ENCODE assay signal across 8 cellular contexts in genomic region chr19:48900477-48901452, GRCh38. TPM values are rescaled to one million over a fixed set of nuclear protein-coding genes. Genes with fewer than 3 reads are reported as not detected.
A peak's percentile ranks its signal among the peaks of the same experiment; 100 is the strongest.
DNase-seq lines count a peak whose midpoint lies in the region; ATAC-seq and TF ChIP-seq lines count a peak whose summit lies in the region.

No MANE protein-coding gene starts in this region.

- H3K27me3 Mint-ChIP-seq in memory B cell = peaks cover 4% of the 10 kb centered on the region

- in situ Hi-C loops in SK-MEL-5 (cut with HindIII; ENCODE audit: low pct_unique_long_range_greater_than_20kb, low sequenced_read_pairs) = no loop called here
- in situ Hi-C loops in transverse colon (cut with MboI; ENCODE audit: low pct_ligation_motif_present in 1 of 4, low pct_unique_long_range_greater_than_20kb in 1 of 4, low sequenced_read_pairs in 3 of 4) = no loop called here

- ATAC-seq in GM19328 (IDR thresholded peaks at IDR 0.05; ENCODE audit: unreplicated experiment) (peak; percentile 10), memory B cell (ENCODE audit: low read depth) (no peak), HG03095 (IDR thresholded peaks at IDR 0.05; ENCODE audit: unreplicated experiment) (no peak), GM19324 (IDR thresholded peaks at IDR 0.05; ENCODE audit: low FRiP score, unreplicated experiment) (no peak)

- TF ChIP-seq EP300 in transverse colon (IDR thresholded peaks at IDR 0.05; ENCODE audit: low read depth) = no peak

- peaks cover 0 to 5% (median 0%) of the 10 kb centered on the region in 4 donors for H3K36me3 ChIP-seq in transverse colon

- peak overlapping the region; percentile 87 to 98 (median 93) for H3K27ac ChIP-seq in transverse colon

- 10% methylated on average over 25 of the region's 25 CpGs; no CpG with 5 or more reads in 1 of the 2 donors for WGBS in transverse colon (ENCODE audit: low coverage in 1 of 2), 2 donors

- H3K9me3 ChIP-seq in transverse colon = no peaks in the 10 kb centered on the region

- intact Hi-C loops in transverse colon (cut with DNase I; ENCODE audit: low total_unique reads) = loop anchor here (10.0 kb wide), 1 partner anchor 64 kb away; the partner anchor contains the start of gene FTL

- no peak for TF ChIP-seq CTCF in transverse colon (IDR thresholded peaks at IDR 0.05)

- peak overlapping the region; percentile 64 to 99 (median 84) for H3K4me3 ChIP-seq in transverse colon

- peaks cover 14 to 34% (median 21%) of the 10 kb centered on the region in 4 donors for H3K4me1 ChIP-seq in transverse colon

- H3K4me1 Mint-ChIP-seq in memory B cell = peaks cover 21% of the 10 kb centered on the region

- H3K36me3 Mint-ChIP-seq in memory B cell = peaks cover 16% of the 10 kb centered on the region

- DNase-seq in AG08395 (ENCODE audit: low spot score) = peak; percentile 67
- DNase-seq in SK-MEL-5 (ENCODE audit: low read depth, low spot score) = peak; percentile 54
- peak; percentile 42 for DNase-seq in dermis blood vessel endothelial cell
- no peak for DNase-seq in memory B cell (ENCODE audit: low spot score in 2 of 2)
- no peak for DNase-seq in transverse colon

- no peak for TF ChIP-seq POLR2A in transverse colon (IDR thresholded peaks at IDR 0.05)

- peak overlapping the region; percentile 96 for H3K4me3 Mint-ChIP-seq in memory B cell

- no peaks in the 10 kb centered on the region for H3K9me3 Mint-ChIP-seq in memory B cell

- H3K27ac Mint-ChIP-seq in memory B cell = peak overlapping the region; percentile 92

- H3K27me3 ChIP-seq in transverse colon = no peaks in the 10 kb centered on the region

RNA-seq across cellular contexts. Expression of gene NUCB1, which starts 0.7 kb away (rescaled TPM):
- 164 and 168 TPM in 2 replicates for total RNA-seq in SK-MEL-5 (2014; rRNA removed; shearing (Covaris generic))
- 540 and 639 TPM in 2 replicates for polyA plus RNA-seq in SK-MEL-5 (2015; cell fraction: cytosol; rRNA removed)
- 115 and 146 TPM in 2 replicates for polyA plus RNA-seq in SK-MEL-5 (2015; cell fraction: nucleus; rRNA removed)
- total RNA-seq in dermis blood vessel endothelial cell (167 and 333 TPM in 2 replicates), transverse colon (100 to 1,000 TPM; 135 to 196 (median 174) TPM)

RNA-seq across cellular contexts. Expression of gene TULP2, which starts 2.2 kb away (rescaled TPM):
- not detected in 2 replicates for total RNA-seq in SK-MEL-5 (2014; rRNA removed; shearing (Covaris generic))
- polyA plus RNA-seq in SK-MEL-5 (2015; cell fraction: cytosol; rRNA removed) = not detected in 2 replicates
- not detected in 2 replicates for polyA plus RNA-seq in SK-MEL-5 (2015; cell fraction: nucleus; rRNA removed)
- total RNA-seq in dermis blood vessel endothelial cell (0.34 TPM in 1 of 2 replicates, not detected in the other), transverse colon (not detected)

RNA-seq across cellular contexts. Expression of gene PPP1R15A, which starts 28.5 kb away (rescaled TPM):
- 26.3 and 30.2 TPM in 2 replicates for total RNA-seq in SK-MEL-5 (2014; rRNA removed; shearing (Covaris generic))
- polyA plus RNA-seq in SK-MEL-5 (2015; cell fraction: cytosol; rRNA removed) = 43.9 and 54.8 TPM in 2 replicates
- 35.8 and 38.4 TPM in 2 replicates for polyA plus RNA-seq in SK-MEL-5 (2015; cell fraction: nucleus; rRNA removed)
- total RNA-seq in dermis blood vessel endothelial cell = 39.2 and 59.6 TPM in 2 replicates
- 100 to 1,000 TPM in 1 of 4 donors, 10 to 100 TPM in 3; 49.4 to 109 (median 69.5) TPM for total RNA-seq in transverse colon

RNA-seq across cellular contexts. Expression of gene PLEKHA4, which starts 32.3 kb away (rescaled TPM):
- total RNA-seq in SK-MEL-5 (2014; rRNA removed; shearing (Covaris generic)) = 3.0 and 3.1 TPM in 2 replicates
- polyA plus RNA-seq in SK-MEL-5 (2015; cell fraction: cytosol; rRNA removed) = 8.3 and 11.2 TPM in 2 replicates
- polyA plus RNA-seq in SK-MEL-5 (2015; cell fraction: nucleus; rRNA removed) = 13.6 and 27.1 TPM in 2 replicates
- total RNA-seq in dermis blood vessel endothelial cell (2.6 and 6.5 TPM in 2 replicates), transverse colon (10 to 100 TPM in 2 of 4 donors, 1 to 10 TPM in 2; 2.6 to 34.4 (median 10.3) TPM)

RNA-seq across cellular contexts. Expression of gene DHDH, which starts 32.7 kb away (rescaled TPM):
- 0.24 and 0.45 TPM in 2 replicates for total RNA-seq in SK-MEL-5 (2014; rRNA removed; shearing (Covaris generic))
- polyA plus RNA-seq in SK-MEL-5 (2015; cell fraction: cytosol; rRNA removed) = 0.38 TPM in 1 of 2 replicates, not detected in the other
- 3.0 TPM in 1 of 2 replicates, not detected in the other for polyA plus RNA-seq in SK-MEL-5 (2015; cell fraction: nucleus; rRNA removed)
- not detected in 2 replicates for total RNA-seq in dermis blood vessel endothelial cell
- total RNA-seq in transverse colon = 1 to 10 TPM in 2 of 4 donors, not detected in 2; 3.4 to 4.9 TPM

Comparison
In these comparisons a context has a peak if more than half of its experiments do, and no peak if none do; other contexts are left out.
1. DNase-seq: peak in AG08395 (single experiment), SK-MEL-5 (single experiment) and dermis blood vessel endothelial cell (single experiment); none in memory B cell (0 of 2) and transverse colon (single experiment).